ENCODE assay signal across 9 cellular contexts in the genomic region with DNA sequence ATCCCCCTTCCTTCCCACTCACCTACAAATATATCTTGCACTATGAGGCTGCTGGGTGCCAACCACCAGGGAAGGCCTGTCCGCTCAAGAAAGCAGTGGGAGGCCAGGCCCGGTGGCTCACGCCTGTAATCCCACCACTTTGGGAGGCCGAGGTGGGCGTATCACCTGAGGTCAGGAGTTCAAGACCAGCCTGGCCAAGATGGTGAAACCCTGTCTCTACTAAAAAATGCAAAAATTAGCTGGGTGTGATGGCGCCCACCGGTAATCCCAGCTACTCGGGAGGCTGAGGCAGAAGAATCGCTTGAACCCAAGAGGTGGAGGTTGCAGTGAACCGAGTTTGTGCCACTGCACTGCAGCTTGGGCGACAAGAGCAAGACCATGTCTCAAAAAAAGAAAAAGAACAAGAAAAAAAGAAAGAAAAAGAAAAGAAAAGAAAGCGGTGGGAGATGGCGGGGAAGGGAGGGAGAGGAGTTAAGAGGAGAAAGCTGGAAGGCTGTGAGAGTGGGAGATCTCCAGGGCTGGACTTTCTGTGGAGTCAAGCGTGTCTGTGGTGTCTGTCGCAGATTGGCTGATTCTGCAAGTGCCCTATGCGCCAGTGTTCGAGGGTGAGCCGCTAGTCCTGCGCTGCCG. TPM values are rescaled to one million over a fixed set of nuclear protein-coding genes. Genes with fewer than 3 reads are reported as not detected.
DNase-seq lines count a peak whose midpoint lies in the region; ATAC-seq, FAIRE-seq and TF ChIP-seq lines count a peak whose summit lies in the region.
"Not testable (repeated sequence)": the region's sequence is repeated elsewhere in the genome, so short reads cannot be mapped to it uniquely, and the experiment has no call there.
"Had no signal": no experiment of that assay in that cellular context is flagged by ENCODE, and none has a peak within 500 bp of the region (broad histone marks: within the 10 kb centered on the region; RNA-seq: fewer than 3 reads in every experiment).

No MANE protein-coding gene starts in this region.

- H3K4me3 Mint-ChIP-seq in CD4-positive, alpha-beta memory T cell, result peak overlapping the region; percentile 92 to 100 (median 96)
- H3K4me3 Mint-ChIP-seq in T-helper 1 cell treated with Interleukin-12 subunit alpha and Interleukin-12 subunit beta and Interleukin-4 antibody, amounts not matched to agents 30 μg/mL and 1 μg/mL, for 36 hours, result peak overlapping the region; percentile 87
- H3K4me3 Mint-ChIP-seq in astrocyte (ENCODE audit: unreplicated experiment), result peak overlapping the region; percentile 89

- not testable (repeated sequence) for H3K9me3 Mint-ChIP-seq in CD4-positive, alpha-beta memory T cell; T-helper 1 cell treated with Interleukin-12 subunit alpha and Interleukin-12 subunit beta and Interleukin-4 antibody, amounts not matched to agents 30 μg/mL and 1 μg/mL, for 36 hours; astrocyte (ENCODE audit: unreplicated experiment)

- not testable (repeated sequence) for H3K9me3 ChIP-seq in CD4-positive, alpha-beta memory T cell (ENCODE audit: control insufficient read depth in 1 of 2, low read length in 2 of 2); astrocyte (ENCODE audit: insufficient read depth, low read depth, low read length); esophagus muscularis mucosa; osteoblast (ENCODE audit: low read depth, low read length); thoracic aorta

- TF ChIP-seq CTCF in HL-60 (IDR thresholded peaks at IDR 0.05; ENCODE audit: insufficient read depth, low read length); astrocyte (IDR thresholded peaks at IDR 0.05; ENCODE audit: insufficient read depth, low read depth, low read length); esophagus muscularis mucosa (IDR thresholded peaks at IDR 0.05); osteoblast (IDR thresholded peaks at IDR 0.05; ENCODE audit: extremely low read depth, low read depth, low read length); thoracic aorta (IDR thresholded peaks at IDR 0.05): not testable (repeated sequence)

- H3K4me2 ChIP-seq in astrocyte (ENCODE audit: low read length) (peak overlapping the region; percentile 88), osteoblast (ENCODE audit: insufficient read depth, low read length) (peak overlapping the region; percentile 98)

- intact Hi-C loops in CD4-positive, alpha-beta memory T cell (cut with micrococcal nuclease), result loop anchor here (5.0 kb wide), 1 partner anchor 183 kb away; no protein-coding TSS in a partner anchor
- intact Hi-C loops in esophagus muscularis mucosa (cut with DNase I), result not testable (repeated sequence)

- not testable (repeated sequence) for TF ChIP-seq EP300 in esophagus muscularis mucosa (IDR thresholded peaks at IDR 0.05)

- H4K20me1 ChIP-seq in astrocyte (ENCODE audit: insufficient read depth, low read length); osteoblast (ENCODE audit: insufficient read depth, low read length): not testable (repeated sequence)

- H2AFZ ChIP-seq in astrocyte (ENCODE audit: low read depth, low read length) (peak overlapping the region; percentile 79), osteoblast (ENCODE audit: low read length) (peak overlapping the region; percentile 93)

- DNase-seq in CD4-positive, alpha-beta memory T cell; HL-60 (ENCODE audit: low read depth in 1 of 2, low spot score in 1 of 2); astrocyte (ENCODE audit: low read depth); esophagus muscularis mucosa (ENCODE audit: extremely low spot score); osteoblast (ENCODE audit: insufficient read length, low spot score, missing footprints); thoracic aorta (ENCODE audit: low spot score): not testable (repeated sequence)
- DNase-seq in left kidney (ENCODE audit: low read depth, low spot score), result peak; percentile 83

- H3K27me3 Mint-ChIP-seq in CD4-positive, alpha-beta memory T cell, result not testable (repeated sequence)
- H3K27me3 Mint-ChIP-seq in T-helper 1 cell treated with Interleukin-12 subunit alpha and Interleukin-12 subunit beta and Interleukin-4 antibody, amounts not matched to agents 30 μg/mL and 1 μg/mL, for 36 hours (ENCODE audit: low read depth), result peaks cover 81% of the 10 kb centered on the region
- peaks cover 12% of the 10 kb centered on the region for H3K27me3 Mint-ChIP-seq in astrocyte (ENCODE audit: low read depth, unreplicated experiment)

- H3K4me1 Mint-ChIP-seq in CD4-positive, alpha-beta memory T cell, result peaks cover 23 to 47% (median 36%) of the 10 kb centered on the region in 4 donors
- peaks cover 32% of the 10 kb centered on the region for H3K4me1 Mint-ChIP-seq in T-helper 1 cell treated with Interleukin-12 subunit alpha and Interleukin-12 subunit beta and Interleukin-4 antibody, amounts not matched to agents 30 μg/mL and 1 μg/mL, for 36 hours (ENCODE audit: low read depth)
- peaks cover 33% of the 10 kb centered on the region for H3K4me1 Mint-ChIP-seq in astrocyte (ENCODE audit: low read depth, unreplicated experiment)

- CTCF ChIA-PET in CD4-positive, alpha-beta memory T cell (lab: Charles Lee; ENCODE audit: partially characterized antibody), result interaction anchor here (1.1 to 6.6 kb wide), 7 partner anchors 9 to 343 kb away, joined by 3 to 103 read pairs (median 6); partner anchors contain the start of gene DUSP12

- H3K4me1 ChIP-seq in CD4-positive, alpha-beta memory T cell (ENCODE audit: insufficient read depth, low read length), result peaks cover 34% of the 10 kb centered on the region
- H3K4me1 ChIP-seq in astrocyte (ENCODE audit: insufficient read depth, low read length) (peaks cover 33% of the 10 kb centered on the region), esophagus muscularis mucosa (peaks cover 5 to 24% (median 21%) of the 10 kb centered on the region in 4 donors), osteoblast (ENCODE audit: insufficient read depth, low read length) (peaks cover 34% of the 10 kb centered on the region), thoracic aorta (ENCODE audit: control insufficient read depth in 1 of 2, low read depth in 2 of 2) (peaks cover 0 to 18% of the 10 kb centered on the region in 2 donors)

- not testable (repeated sequence) for H3K27ac ChIP-seq in CD4-positive, alpha-beta memory T cell (ENCODE audit: low read depth, low read length); HL-60 (replicated peaks)
- H3K27ac ChIP-seq in astrocyte (ENCODE audit: low read depth, low read length) (peak overlapping the region; percentile 82), esophagus muscularis mucosa (replicated peaks in 1 of 4) (peak overlapping the region in 3 of 4 donors; percentile 74 to 83 (median 81)), osteoblast (ENCODE audit: low read depth, low read length) (peak overlapping the region; percentile 84), thoracic aorta (peak overlapping the region; percentile 81 to 82)

- TF ChIP-seq POLR2A in esophagus muscularis mucosa (IDR thresholded peaks at IDR 0.05; ENCODE audit: low read depth), result not testable (repeated sequence)

- peak overlapping the region; percentile 47 to 90 (median 82) for H3K27ac Mint-ChIP-seq in CD4-positive, alpha-beta memory T cell
- not testable (repeated sequence) for H3K27ac Mint-ChIP-seq in T-helper 1 cell treated with Interleukin-12 subunit alpha and Interleukin-12 subunit beta and Interleukin-4 antibody, amounts not matched to agents 30 μg/mL and 1 μg/mL, for 36 hours
- H3K27ac Mint-ChIP-seq in astrocyte (ENCODE audit: unreplicated experiment), result peak overlapping the region; percentile 81

- H3K36me3 Mint-ChIP-seq in CD4-positive, alpha-beta memory T cell; T-helper 1 cell treated with Interleukin-12 subunit alpha and Interleukin-12 subunit beta and Interleukin-4 antibody, amounts not matched to agents 30 μg/mL and 1 μg/mL, for 36 hours (ENCODE audit: low read depth); astrocyte (ENCODE audit: low read depth, unreplicated experiment): not testable (repeated sequence)

- H3K27me3 ChIP-seq in CD4-positive, alpha-beta memory T cell (ENCODE audit: insufficient read depth, low read length); HL-60 (ENCODE audit: insufficient read depth, poor library complexity, severe bottlenecking); astrocyte (ENCODE audit: insufficient read depth, low read length); esophagus muscularis mucosa; osteoblast (ENCODE audit: insufficient read depth, low read length); thoracic aorta (replicated peaks; ENCODE audit: insufficient read depth): not testable (repeated sequence)

- POLR2A ChIA-PET in CD4-positive, alpha-beta memory T cell (lab: Charles Lee; ENCODE audit: partially characterized antibody), result interaction anchor here (1.0 to 4.6 kb wide), 11 partner anchors 9 to 1802 kb away, joined by 3 to 104 read pairs (median 12); partner anchors contain the start of gene DUSP12

- H3K79me2 ChIP-seq in astrocyte (ENCODE audit: insufficient read depth, low read length); osteoblast (ENCODE audit: insufficient read depth, low read length): not testable (repeated sequence)

- H3K36me3 ChIP-seq in CD4-positive, alpha-beta memory T cell (ENCODE audit: insufficient read depth, low read length); astrocyte (ENCODE audit: insufficient read depth, low read length); esophagus muscularis mucosa; osteoblast (ENCODE audit: insufficient read depth, low read length); thoracic aorta: not testable (repeated sequence)

- not testable (repeated sequence) for FAIRE-seq in astrocyte (lab: Jason Lieb, UNC)

- WGBS in esophagus muscularis mucosa, result 53% methylated on average over 20 of the region's 20 CpGs

- ATAC-seq in thoracic aorta (ENCODE audit: insufficient number of reproducible peaks, low FRiP score, low read depth), result not testable (repeated sequence)

- H3K4me3 ChIP-seq in CD4-positive, alpha-beta memory T cell (ENCODE audit: low read length in 2 of 2), result peak overlapping the region; percentile 79 to 85
- H3K4me3 ChIP-seq in HL-60 (replicated peaks; ENCODE audit: insufficient read depth, low read length) (peak overlapping the region; percentile 61), astrocyte (ENCODE audit: insufficient read depth, low read depth, low read length) (peak overlapping the region; percentile 68), esophagus muscularis mucosa (peak overlapping the region; percentile 68 to 80 (median 74)), osteoblast (ENCODE audit: insufficient read depth, low read length) (peak overlapping the region; percentile 86), thoracic aorta (peak overlapping the region; percentile 92)

- H3K9ac ChIP-seq in astrocyte (ENCODE audit: low read length), result peak overlapping the region; percentile 93

RNA-seq across cellular contexts. Expression of gene FCRLB, which starts 4.0 kb away (rescaled TPM):
- 1 to 10 TPM; 1.2 to 1.5 TPM for total RNA-seq in CD4-positive, alpha-beta memory T cell
- polyA plus RNA-seq in CD4-positive, alpha-beta memory T cell, result 1 to 10 TPM; 1.0 to 1.6 TPM
- 0.72 and 0.79 TPM in 2 replicates for total RNA-seq in astrocyte
- total RNA-seq in esophagus muscularis mucosa, result 1 to 10 TPM in 1 of 4 donors, under 1 TPM in 2, not detected in 1; 0.34 to 1.3 (median 0.65) TPM
- 1.8 TPM in 2 replicates for total RNA-seq in osteoblast
- under 1 TPM in 1 of 2 donors, not detected in 1; 0.68 TPM for total RNA-seq in thoracic aorta
- total RNA-seq: left colon had no signal

RNA-seq across cellular contexts. Expression of gene FCRLA, which starts 18.3 kb away (rescaled TPM):
- total RNA-seq in CD4-positive, alpha-beta memory T cell, result not detected
- polyA plus RNA-seq in CD4-positive, alpha-beta memory T cell, result 1 to 10 TPM in 1 of 2 donors, under 1 TPM in 1; 0.23 to 2.7 TPM
- total RNA-seq in astrocyte (0.38 and 0.45 TPM in 2 replicates), esophagus muscularis mucosa (under 1 TPM in 2 of 4 donors, not detected in 2; 0.33 to 0.75 TPM), osteoblast (0.88 and 1.4 TPM in 2 replicates), thoracic aorta (not detected)

RNA-seq across cellular contexts. Expression of gene DUSP12, which starts 24.2 kb away (rescaled TPM):
- 10 to 100 TPM; 30.4 to 31.6 TPM for total RNA-seq in CD4-positive, alpha-beta memory T cell
- polyA plus RNA-seq in CD4-positive, alpha-beta memory T cell, result 10 to 100 TPM; 53.8 to 86.5 TPM
- total RNA-seq in astrocyte, result 34.0 and 34.7 TPM in 2 replicates
- total RNA-seq in esophagus muscularis mucosa, result 10 to 100 TPM; 12.5 to 26.1 (median 22.8) TPM
- 20.6 and 32.1 TPM in 2 replicates for total RNA-seq in osteoblast
- total RNA-seq in thoracic aorta, result 10 to 100 TPM; 17.3 to 27.9 TPM

RNA-seq across cellular contexts. Expression of gene ATF6, which starts 40.7 kb away (rescaled TPM):
- 10 to 100 TPM; 22.3 to 22.4 TPM for total RNA-seq in CD4-positive, alpha-beta memory T cell
- 10 to 100 TPM; 14.3 to 22.7 TPM for polyA plus RNA-seq in CD4-positive, alpha-beta memory T cell
- total RNA-seq in astrocyte, result 25.4 and 26.4 TPM in 2 replicates
- total RNA-seq in esophagus muscularis mucosa, result 10 to 100 TPM; 24.5 to 30.6 (median 27.4) TPM
- total RNA-seq in osteoblast, result 28.6 and 30.1 TPM in 2 replicates
- total RNA-seq in thoracic aorta, result 10 to 100 TPM; 26.9 to 37.6 TPM
